16 cellular contexts compared by ENCODE assay signal in genomic region chr19:50248413-50248812, GRCh38. TPM values are rescaled to one million over a fixed set of nuclear protein-coding genes. Genes with fewer than 3 reads are reported as not detected.
A peak's percentile ranks its signal among the peaks of the same experiment; 100 is the strongest.
DNase-seq lines count a peak whose midpoint lies in the region; ATAC-seq, FAIRE-seq and TF ChIP-seq lines count a peak whose summit lies in the region.
"Had no signal": no experiment of that assay in that cellular context is flagged by ENCODE, and none has a peak within 500 bp of the region (broad histone marks: within the 10 kb centered on the region; RNA-seq: fewer than 3 reads in every experiment).

No MANE protein-coding gene starts in this region.

- TF ChIP-seq CTCF in K562 (IDR thresholded peaks at IDR 0.05 in 2 of 3, conservative IDR thresholded peaks at IDR 0.05 in 1 of 3; ENCODE audit: insufficient read depth in 2 of 3, low read depth in 1 of 3, low read length in 3 of 3) (no peak), endothelial cell (IDR thresholded peaks at IDR 0.05; ENCODE audit: unreplicated experiment) (no peak), PC-3 (conservative IDR thresholded peaks at IDR 0.05; ENCODE audit: low read depth, low read length) (no peak)

- no peak overlapping the region for H2BK15ac ChIP-seq in neuronal stem cell (ENCODE audit: low read length)

- H3K4me1 Mint-ChIP-seq in endothelial cell (ENCODE audit: unreplicated experiment): no peaks in the 10 kb centered on the region

- no peak overlapping the region for H2BK12ac ChIP-seq in neuronal stem cell (ENCODE audit: low read length)

- H2BK5ac ChIP-seq in neuronal stem cell (ENCODE audit: low read length): no peak overlapping the region

- H3K9ac ChIP-seq in K562 (ENCODE audit: insufficient read depth in 1 of 2, low read depth in 2 of 2, low read length in 2 of 2): no peak overlapping the region
- H3K9ac ChIP-seq in neuronal stem cell (ENCODE audit: low read depth, low read length, poor library complexity): no peak overlapping the region
- H3K9ac ChIP-seq in PC-3 (ENCODE audit: low read length): no peak overlapping the region

- H3K27ac ChIP-seq in K562 (ENCODE audit: extremely low read depth, low read depth, low read length) (no peak overlapping the region), neuronal stem cell (replicated peaks; ENCODE audit: low read length) (no peak overlapping the region), PC-3 (ENCODE audit: low read length) (no peak overlapping the region)
- H3K27ac ChIP-seq: C4-2B had no signal

- no peak for TF ChIP-seq RAD21 in K562 (CRISPR knock-in tag; conservative IDR thresholded peaks at IDR 0.05 in 1 of 2, IDR thresholded peaks at IDR 0.05 in 1 of 2)

- WGBS in K562 (ENCODE audit: insufficient coverage, low coverage, missing lambda C conversion rate): 11% methylated on average over 9 of the region's 10 CpGs
- no CpG with 5 or more reads among the region's 10 CpGs for WGBS in neuronal stem cell (ENCODE audit: extremely low coverage in 2 of 2, insufficient read length in 2 of 2, insufficient replicate concordance in 1 of 2), 2 donors

- no peak overlapping the region for H4K91ac ChIP-seq in neuronal stem cell (ENCODE audit: low read depth, low read length, poor library complexity)

- 0 out of 2 replicates have a peak, but pooled peaks cover 5% of the 10 kb centered on the region for H4K20me1 ChIP-seq in K562 (replicated peaks; ENCODE audit: control insufficient read depth, insufficient read depth, low read length)
- no peaks in the 10 kb centered on the region for H4K20me1 ChIP-seq in PC-3 (ENCODE audit: low read length)

- H3K9me3 ChIP-seq in K562 (replicated peaks; ENCODE audit: control insufficient read depth, insufficient read depth, low read depth, low read length) (peaks cover 7% of the 10 kb centered on the region; the same call in 1 of the 2 replicates), neuronal stem cell (replicated peaks in 1 of 2; ENCODE audit: control insufficient read depth in 2 of 2, insufficient read depth in 1 of 2, low read depth in 1 of 2, low read length in 2 of 2) (peaks cover 8 to 10% of the 10 kb centered on the region in 2 donors), PC-3 (ENCODE audit: low read length) (no peaks in the 10 kb centered on the region)
- H3K9me3 ChIP-seq: HAP-1 had no signal

- no peak for TF ChIP-seq EP300 in K562 (IDR thresholded peaks at IDR 0.05; ENCODE audit: low read length)

- in situ Hi-C loops in K562 (cut with MboI): no loop called here

- no peak for ATAC-seq in K562
- ATAC-seq in HG03432 (IDR thresholded peaks at IDR 0.05; ENCODE audit: unreplicated experiment): no peak
- ATAC-seq in PC-3: no peak

- DNase-seq in K562 (ENCODE audit: extremely low read depth in 1 of 4, low spot score in 3 of 4): no peak
- no peak for DNase-seq in endothelial cell (ENCODE audit: low spot score)
- no peak for DNase-seq in neuronal stem cell (ENCODE audit: low spot score)
- no peak for DNase-seq in kidney tubule cell (ENCODE audit: low spot score)
- DNase-seq in PC-3: no peak
- DNase-seq: AML-193; CD4-positive, alpha-beta T cell; DMS153; DMS79; GDM1; GOT3 had no signal

- peaks cover 13% of the 10 kb centered on the region for H3K27me3 Mint-ChIP-seq in endothelial cell (ENCODE audit: unreplicated experiment)

- no peak overlapping the region for H2BK120ac ChIP-seq in neuronal stem cell (ENCODE audit: low read depth, low read length)

- H3K36me3 Mint-ChIP-seq in endothelial cell (ENCODE audit: low read depth, unreplicated experiment): peaks cover 30% of the 10 kb centered on the region

- no peaks in the 10 kb centered on the region for H3K36me3 ChIP-seq in K562 (ENCODE audit: control insufficient read depth, insufficient read depth, low read length)
- peaks cover 0 to 4% of the 10 kb centered on the region in 2 donors for H3K36me3 ChIP-seq in neuronal stem cell (replicated peaks in 1 of 2; ENCODE audit: control insufficient read depth in 2 of 2, insufficient read depth in 2 of 2, low read length in 2 of 2)
- peaks cover 11% of the 10 kb centered on the region for H3K36me3 ChIP-seq in PC-3 (ENCODE audit: low read depth, low read length)
- H3K36me3 ChIP-seq: HAP-1 had no signal

- H3K79me1 ChIP-seq in neuronal stem cell (ENCODE audit: low read depth, low read length): peaks cover 2% of the 10 kb centered on the region

- no peak overlapping the region for H3K18ac ChIP-seq in neuronal stem cell (ENCODE audit: low read length)

- no peak for TF ChIP-seq POLR2A in K562 (conservative IDR thresholded peaks at IDR 0.05)

- no peak overlapping the region for H2AK5ac ChIP-seq in neuronal stem cell (ENCODE audit: low read depth, low read length)

- FAIRE-seq in K562 (lab: Jason Lieb, UNC): no peak
- FAIRE-seq: A204.1 had no signal

- CTCF ChIA-PET in K562 (lab: Yijun Ruan, JAX; ENCODE audit: low intra/inter-chr PET ratio): no interaction called here
- CTCF ChIA-PET in PC-3 (lab: Charles Lee): no interaction called here

- H2AFZ ChIP-seq in K562 (ENCODE audit: low read depth, low read length) (no peak overlapping the region), neuronal stem cell (ENCODE audit: low read length) (no peak overlapping the region), PC-3 (ENCODE audit: low read length) (no peak overlapping the region)

- BruUV-seq in K562 (replicated peaks; lab: Mats Ljungman, UMichigan) (no TSS peak), PC-3 (replicated peaks; lab: Mats Ljungman, UMichigan) (no TSS peak)

- H4K8ac ChIP-seq in neuronal stem cell (ENCODE audit: low read depth, low read length): no peak overlapping the region

- H3K4me3 ChIP-seq in K562: no peak overlapping the region
- H3K4me3 ChIP-seq in neuronal stem cell (ENCODE audit: low read length in 2 of 2): peak overlapping the region in 1 of 2 donors; percentile 16
- H3K4me3 ChIP-seq in PC-3 (ENCODE audit: low read length): no peak overlapping the region
- H3K4me3 ChIP-seq: HAP-1 had no signal

- no peaks in the 10 kb centered on the region for H3K9me1 ChIP-seq in K562 (ENCODE audit: control insufficient read depth, insufficient read depth, low read length)

- H3K4me2 ChIP-seq in K562 (ENCODE audit: insufficient read depth, low read length) (no peak overlapping the region), neuronal stem cell (ENCODE audit: insufficient read depth, low read length, poor library complexity, severe bottlenecking) (no peak overlapping the region), PC-3 (ENCODE audit: low read length) (no peak overlapping the region)

- intact Hi-C loops in K562 (cut with micrococcal nuclease): no loop called here
- intact Hi-C loops in PC-3 (cut with micrococcal nuclease): no loop called here

- peak overlapping the region; percentile 85 for H3K23ac ChIP-seq in neuronal stem cell (ENCODE audit: low read depth, low read length, poor library complexity)

- no peaks in the 10 kb centered on the region for H3F3A ChIP-seq in PC-3 (ENCODE audit: low read length, unreplicated experiment)

- no peak overlapping the region for H3K4ac ChIP-seq in neuronal stem cell (ENCODE audit: low read length)

- H3K79me2 ChIP-seq in K562 (ENCODE audit: control insufficient read depth, insufficient read depth, low read length) (no peaks in the 10 kb centered on the region), PC-3 (ENCODE audit: low read length) (no peaks in the 10 kb centered on the region)

- peaks cover 0 to 3% of the 10 kb centered on the region in 2 experiments; a peak in 1 of 5 replicates for H3K4me1 ChIP-seq in K562 (replicated peaks in 1 of 2; ENCODE audit: control insufficient read depth in 2 of 2, insufficient read depth in 2 of 2, low read length in 2 of 2)
- no peaks in the 10 kb centered on the region for H3K4me1 ChIP-seq in neuronal stem cell (ENCODE audit: control insufficient read depth in 2 of 2, insufficient read depth in 1 of 2, low read depth in 1 of 2, low read length in 2 of 2)
- no peaks in the 10 kb centered on the region for H3K4me1 ChIP-seq in PC-3 (ENCODE audit: insufficient read depth, low read length)
- H3K4me1 ChIP-seq: HAP-1 had no signal

- peaks cover 52% of the 10 kb centered on the region for H3K9me3 Mint-ChIP-seq in endothelial cell (ENCODE audit: unreplicated experiment)

- POLR2A ChIA-PET in K562 (lab: Yijun Ruan, JAX) (no interaction called here), PC-3 (lab: Charles Lee; ENCODE audit: unreplicated experiment) (no interaction called here)

- peak overlapping the region; percentile 48 for H3K27ac Mint-ChIP-seq in endothelial cell (ENCODE audit: unreplicated experiment)
- H3K27ac Mint-ChIP-seq: CD4-positive, alpha-beta T cell had no signal

- H3K14ac ChIP-seq in neuronal stem cell (ENCODE audit: low read length): no peak overlapping the region

- no peaks in the 10 kb centered on the region for H3K9me2 ChIP-seq in PC-3 (replicated peaks; ENCODE audit: low read length)

- H3K27me3 ChIP-seq in K562 (ENCODE audit: control insufficient read depth in 2 of 2, insufficient read depth in 2 of 2, low read length in 2 of 2) (peaks cover 19 to 52% of the 10 kb centered on the region in 2 experiments; a peak in 4 of 5 replicates), neuronal stem cell (ENCODE audit: control insufficient read depth in 3 of 3, insufficient read depth in 3 of 3, low read depth in 1 of 3, low read length in 3 of 3) (peaks cover 0 to 7% (median 0%) of the 10 kb centered on the region in 3 experiments), PC-3 (ENCODE audit: low read length) (no peaks in the 10 kb centered on the region)

- no peak overlapping the region for H3K4me3 Mint-ChIP-seq in endothelial cell (ENCODE audit: unreplicated experiment)
- H3K4me3 Mint-ChIP-seq: CD4-positive, alpha-beta T cell had no signal

RNA-seq across cellular contexts. Expression of gene MYH14, which starts 45.0 kb away (rescaled TPM):
- total RNA-seq in K562 (2011; cell fraction: chromatin; rRNA removed; ENCODE audit: low replicate concordance): 0.69 and 0.90 TPM in 2 replicates
- total RNA-seq in K562 (2011; cell fraction: nucleolus; rRNA removed): 0.50 and 1.1 TPM in 2 replicates
- 0.95 and 1.1 TPM in 2 replicates for total RNA-seq in K562 (2011; cell fraction: nucleoplasm; rRNA removed)
- 0.32 and 0.41 TPM in 2 replicates for total RNA-seq in K562 (2014; rRNA removed)
- total RNA-seq in K562 (2014; rRNA removed; fragmentation: Illumina TruSeq; extraction: Trizol): 0.04 and 0.06 TPM in 2 replicates
- total RNA-seq in K562 (2015; rRNA removed; fragmentation: Illumina TruSeq; extraction: Trizol): 0.07 and 0.19 TPM in 2 replicates
- 0.74 and 0.86 TPM in 2 replicates for total RNA-seq in K562 (2021)
- polyA plus RNA-seq in K562 (2011; rRNA removed): 0.14 and 0.15 TPM in 2 replicates
- 0.24 TPM in 2 replicates for polyA plus RNA-seq in K562 (2011; cell fraction: cytosol; rRNA removed)
- polyA plus RNA-seq in K562 (2011; cell fraction: nucleus; rRNA removed): 0.14 and 0.43 TPM in 2 replicates
- 0.31 and 0.78 TPM in 2 replicates for polyA plus RNA-seq in K562 (2012)
- polyA plus RNA-seq in K562 (2014; fragmentation: Illumina TruSeq; extraction: Trizol): 0.19 and 0.53 TPM in 2 replicates
- not detected for polyA plus RNA-seq in K562 (2014; fragmentation: Nextera tagmentation; extraction: Ambion mirVana)
- 0.23 and 0.40 TPM in 2 replicates for polyA plus RNA-seq in K562 (2014; rRNA removed)
- polyA minus RNA-seq in K562 (2011; rRNA and poly(A)+ RNA removed): 0.03 and 0.35 TPM in 2 replicates
- not detected in 2 replicates for polyA minus RNA-seq in K562 (2011; cell fraction: cytosol; rRNA and poly(A)+ RNA removed)
- 0.13 and 0.44 TPM in 2 replicates for polyA minus RNA-seq in K562 (2011; cell fraction: nucleus; rRNA and poly(A)+ RNA removed)
- not detected for total RNA-seq in endothelial cell (ENCODE audit: unreplicated experiment)
- polyA plus RNA-seq in neuronal stem cell (2013, experiment 1 of 2): 4.1 TPM
- 4.0 TPM for polyA plus RNA-seq in neuronal stem cell (2013, experiment 2 of 2)
- 20.2 and 28.5 TPM in 2 replicates for total RNA-seq in PC-3 (2014; rRNA removed)
- total RNA-seq: CD4-positive, alpha-beta T cell had no signal
- polyA plus RNA-seq: BJ had no signal
